In genomic region chr1:42957229-42957879, GRCh38 we compare ENCODE assay signal across 8 cellular contexts. TPM values are rescaled to one million over a fixed set of nuclear protein-coding genes. Genes with fewer than 3 reads are reported as not detected.
DNase-seq lines count a peak whose midpoint lies in the region; ATAC-seq, FAIRE-seq and TF ChIP-seq lines count a peak whose summit lies in the region.

No MANE protein-coding gene starts in this region.

- WGBS in H1 (ENCODE audit: extremely low coverage in 1 of 2, insufficient coverage in 1 of 2, insufficient read length in 1 of 2, insufficient replicate concordance in 2 of 2, low coverage in 1 of 2, low lambda C conversion rate in 2 of 2, missing lambda C conversion rate in 1 of 2), 2 experiments: 3% methylated on average over 20 of the region's 26 CpGs; no CpG with 5 or more reads in 1 of the 2 experiments

- peaks cover 65 to 88% of the 10 kb centered on the region in 2 experiments for H3K79me2 ChIP-seq in H1 (ENCODE audit: control insufficient read depth in 1 of 2, insufficient read depth in 2 of 2, low read length in 2 of 2)
- H3K79me2 ChIP-seq in neural progenitor cell (ENCODE audit: low read depth): peaks cover 86% of the 10 kb centered on the region

- H3K27ac ChIP-seq in H1 (ENCODE audit: low read depth, low read length): peak overlapping the region; percentile 87; the same call in 1 of the 2 replicates
- H3K27ac ChIP-seq in neural progenitor cell: no peak overlapping the region

- H3K36me3 Mint-ChIP-seq in Calu3 (ENCODE audit: insufficient read depth, unreplicated experiment): peaks cover 57% of the 10 kb centered on the region
- peaks cover 27% of the 10 kb centered on the region for H3K36me3 Mint-ChIP-seq in neural progenitor cell

- H3K9me3 ChIP-seq in NT2/D1 (ENCODE audit: insufficient read depth, low read length): no peaks in the 10 kb centered on the region
- H3K9me3 ChIP-seq in H1 (ENCODE audit: insufficient read depth in 2 of 2, low read depth in 1 of 2, low read length in 1 of 2): no peaks in the 10 kb centered on the region
- H3K9me3 ChIP-seq in neural progenitor cell (ENCODE audit: low read depth): no peaks in the 10 kb centered on the region

- H3K23ac ChIP-seq in H1 (ENCODE audit: insufficient read length): no peak overlapping the region

- no peak overlapping the region for H3K4ac ChIP-seq in H1 (replicated peaks; ENCODE audit: insufficient read length, low read depth, low read length)

- peaks cover 43% of the 10 kb centered on the region for H3K4me1 Mint-ChIP-seq in Calu3 (ENCODE audit: low read depth, unreplicated experiment)
- H3K4me1 Mint-ChIP-seq in neural progenitor cell: peaks cover 68% of the 10 kb centered on the region

- no TSS peak for BruUV-seq in Calu3 (replicated peaks; lab: Mats Ljungman, UMichigan)

- POLR2A ChIA-PET in H1 (lab: Charles Lee; ENCODE audit: partially characterized antibody): interaction anchor here (0.7 to 14.7 kb wide), 20 partner anchors 10 to 109 kb away, joined by 3 to 140 read pairs (median 4); no protein-coding TSS in a partner anchor

- CTCF ChIA-PET in Calu3 (lab: Charles Lee): interaction anchor here (1.3 kb wide), 2 partner anchors 10 to 116 kb away, joined by 4 read pairs; no protein-coding TSS in a partner anchor
- CTCF ChIA-PET in H1 (lab: Charles Lee; ENCODE audit: partially characterized antibody): interaction anchor here (1.1 to 2.0 kb wide), 8 partner anchors 10 to 116 kb away, joined by 3 to 7 read pairs (median 4); no protein-coding TSS in a partner anchor

- H3K9me3 Mint-ChIP-seq in Calu3 (ENCODE audit: low read depth, unreplicated experiment) (no peaks in the 10 kb centered on the region), neural progenitor cell (no peaks in the 10 kb centered on the region)

- H3K79me1 ChIP-seq in H1 (ENCODE audit: low read depth, low read length): peaks cover 17% of the 10 kb centered on the region

- H3K56ac ChIP-seq in H1 (replicated peaks; ENCODE audit: insufficient read length, low read depth, low read length): no peak overlapping the region

- H3K36me3 ChIP-seq in NT2/D1 (ENCODE audit: insufficient read depth, insufficient read length, low read length) (peaks cover 64% of the 10 kb centered on the region), H1 (ENCODE audit: control insufficient read depth in 2 of 4, insufficient read depth in 4 of 4, low read length in 3 of 4) (peaks cover 9 to 40% (median 12%) of the 10 kb centered on the region in 4 experiments; a peak in 7 of 8 replicates), neural progenitor cell (peaks cover 3% of the 10 kb centered on the region)

- TF ChIP-seq POLR2A in H1 (IDR thresholded peaks at IDR 0.05; ENCODE audit: control extremely low read depth in 1 of 2, low read depth in 2 of 2, low read length in 2 of 2): 0 out of 3 replicates have a peak, but pooled peaks of 1 of the 2 experiments have one; percentile 16

- peaks cover 4% of the 10 kb centered on the region; the same call in 1 of the 2 replicates for H3K23me2 ChIP-seq in H1 (ENCODE audit: low read depth, low read length)

- peaks cover 40 to 42% of the 10 kb centered on the region in 2 experiments for H4K20me1 ChIP-seq in H1 (replicated peaks in 1 of 2; ENCODE audit: control insufficient read depth in 1 of 2, insufficient read depth in 2 of 2, low read length in 2 of 2)
- peaks cover 63% of the 10 kb centered on the region for H4K20me1 ChIP-seq in neural progenitor cell (ENCODE audit: low read depth)

- no peak for FAIRE-seq in H1 (lab: Jason Lieb, UNC)

- no peaks in the 10 kb centered on the region for H3K27me3 Mint-ChIP-seq in Calu3 (ENCODE audit: unreplicated experiment)
- peaks cover 15% of the 10 kb centered on the region for H3K27me3 Mint-ChIP-seq in neural progenitor cell (ENCODE audit: insufficient read depth, low read depth)

- H3K4me1 ChIP-seq in NT2/D1 (ENCODE audit: insufficient read depth, insufficient read length) (peaks cover 47% of the 10 kb centered on the region), H1 (replicated peaks in 1 of 4; ENCODE audit: control insufficient read depth in 3 of 4, insufficient read depth in 4 of 4, low read length in 3 of 4) (peaks cover 6 to 51% (median 36%) of the 10 kb centered on the region in 4 experiments), neural progenitor cell (peaks cover 60% of the 10 kb centered on the region)

- DNase-seq in Calu3 (no peak), NT2/D1 (ENCODE audit: low read depth, low spot score) (no peak), H1 (ENCODE audit: low read depth in 1 of 2, low spot score in 2 of 2) (no peak), neural progenitor cell (ENCODE audit: low spot score) (no peak), DMS 273 treated with DMSO at 0.1 percent for 48 hours (lab: John Stamatoyannopoulos, UW) (no peak)

- H4K91ac ChIP-seq in H1 (replicated peaks; ENCODE audit: insufficient read length, low read length): no peak overlapping the region

- H3K9ac ChIP-seq in NT2/D1 (ENCODE audit: insufficient read length, low read depth) (peak overlapping the region; percentile 98), H1 (replicated peaks in 1 of 4; ENCODE audit: extremely low read depth in 1 of 4, low read depth in 3 of 4, low read length in 3 of 4) (peak overlapping the region; percentile 88 to 97 (median 90)), neural progenitor cell (peak overlapping the region; percentile 82)

- H3K27me3 ChIP-seq in NT2/D1 (ENCODE audit: insufficient read depth, insufficient read length): no peaks in the 10 kb centered on the region
- H3K27me3 ChIP-seq in H1 (replicated peaks in 1 of 4; ENCODE audit: control insufficient read depth in 3 of 4, extremely low read depth in 1 of 4, insufficient read depth in 3 of 4, low read length in 3 of 4): no peaks in the 10 kb centered on the region
- H3K27me3 ChIP-seq in neural progenitor cell: no peaks in the 10 kb centered on the region

- no peak overlapping the region for H2BK120ac ChIP-seq in H1 (replicated peaks; ENCODE audit: low read depth, low read length)

- H2BK5ac ChIP-seq in H1 (ENCODE audit: low read depth, low read length): peak overlapping the region; percentile 67; the same call in 1 of the 2 replicates

- H4K5ac ChIP-seq in H1 (ENCODE audit: insufficient read length, low read depth, low read length): no peak overlapping the region

- no peak overlapping the region; the same call in 1 of the 2 replicates for H2BK12ac ChIP-seq in H1 (ENCODE audit: low read depth, low read length)

- ATAC-seq in HG03342 (IDR thresholded peaks at IDR 0.05; ENCODE audit: unreplicated experiment) (no peak), HG02970 (IDR thresholded peaks at IDR 0.05; ENCODE audit: low FRiP score, unreplicated experiment) (no peak), GM19467 (IDR thresholded peaks at IDR 0.05; ENCODE audit: unreplicated experiment) (no peak)

- intact Hi-C loops in Calu3 (cut with micrococcal nuclease; ENCODE audit: unreplicated experiment): loop anchor here (2.0 to 5.0 kb wide), 2 partner anchors 15 to 35 kb away; no protein-coding TSS in a partner anchor

- H2BK15ac ChIP-seq in H1 (ENCODE audit: low read length): no peak overlapping the region

- no peak for TF ChIP-seq EP300 in H1 (IDR thresholded peaks at IDR 0.05; ENCODE audit: borderline replicate concordance in 1 of 2, low read depth in 2 of 2, low read length in 2 of 2)

- H3K27ac Mint-ChIP-seq in Calu3 (ENCODE audit: unreplicated experiment) (peak overlapping the region; percentile 92), neural progenitor cell (peak overlapping the region; percentile 88)

- TF ChIP-seq CTCF in Calu3 (IDR thresholded peaks at IDR 0.05; ENCODE audit: unreplicated experiment) (no peak), H1 (IDR thresholded peaks at IDR 0.05; ENCODE audit: control extremely low read depth in 1 of 3, insufficient read depth in 1 of 3, low read depth in 1 of 3, low read length in 3 of 3) (no peak), neural progenitor cell (IDR thresholded peaks at IDR 0.05) (no peak)

- no peak for TF ChIP-seq RAD21 in H1 (IDR thresholded peaks at IDR 0.05 in 1 of 2, conservative IDR thresholded peaks at IDR 0.05 in 1 of 2; ENCODE audit: low read depth in 2 of 2, low read length in 2 of 2)

- peak overlapping the region; percentile 16; the same call in 1 of the 2 replicates for H4K8ac ChIP-seq in H1 (ENCODE audit: extremely low read depth, insufficient read depth, low read length)

- no peak overlapping the region for H2BK20ac ChIP-seq in H1 (ENCODE audit: low read length)

- H3K4me2 ChIP-seq in H1 (ENCODE audit: insufficient read depth in 1 of 2, low read depth in 2 of 2, low read length in 2 of 2) (peak overlapping the region; percentile 71 to 81), neural progenitor cell (peak overlapping the region; percentile 100)

- H2AFZ ChIP-seq in H1 (ENCODE audit: low read length): no peak overlapping the region
- no peak overlapping the region for H2AFZ ChIP-seq in neural progenitor cell (replicated peaks)

- H3K4me3 ChIP-seq in NT2/D1 (ENCODE audit: insufficient read length, low read depth) (peak overlapping the region; percentile 99), H1 (ENCODE audit: extremely low read depth in 1 of 4, insufficient read depth in 2 of 4, low read depth in 3 of 4, low read length in 4 of 4) (peak overlapping the region; percentile 69 to 92 (median 91)), neural progenitor cell (peak overlapping the region; percentile 100)

- peaks cover 13% of the 10 kb centered on the region for H3F3A ChIP-seq in neural progenitor cell (ENCODE audit: low read depth)

- H3K4me3 Mint-ChIP-seq in Calu3 (ENCODE audit: low read depth, unreplicated experiment) (peak overlapping the region; percentile 91), neural progenitor cell (peak overlapping the region; percentile 98)

- H3K18ac ChIP-seq in H1 (ENCODE audit: extremely low read depth, low read length): peak overlapping the region; percentile 66

- H2AK5ac ChIP-seq in H1 (ENCODE audit: low read depth, low read length): no peak overlapping the region

- H3K14ac ChIP-seq in H1 (ENCODE audit: insufficient read length): no peak overlapping the region

TF ChIP-seq in H1, 55 proteins besides CTCF, POLR2A, EP300 and RAD21 (continues in another document):
- TF ChIP-seq SIN3A (conservative IDR thresholded peaks at IDR 0.05 in 1 of 2, IDR thresholded peaks at IDR 0.05 in 1 of 2; ENCODE audit: low read depth in 1 of 2, low read length in 2 of 2): 0 out of 4 replicates have a peak, but pooled peaks of 1 of the 2 experiments have one; percentile 22
- TF ChIP-seq NRF1 (IDR thresholded peaks at IDR 0.05; ENCODE audit: low read depth, low read length): no peak

RNA-seq across cellular contexts. Expression of gene SLC2A1, which starts 1.3 kb away (rescaled TPM):
- 163 and 183 TPM in 2 replicates for total RNA-seq in Calu3 (2022)
- total RNA-seq in H1 (2021; fragmentation: NEBNext Ultra II Directional; extraction: Animal tissue kit (Norgen Biotek cat#: 25700)): 230 and 239 TPM in 2 replicates
- polyA plus RNA-seq in H1 (2011; rRNA removed): 308 and 434 TPM in 2 replicates
- polyA plus RNA-seq in H1 (2011; cell fraction: cytosol; rRNA removed): 236 TPM
- polyA plus RNA-seq in H1 (2011; cell fraction: nucleus; rRNA removed): 357 TPM
- 162 to 242 TPM (median 209 TPM) in 4 replicates for polyA plus RNA-seq in H1 (2012, experiment 1 of 2)
- 247 TPM for polyA plus RNA-seq in H1 (2012, experiment 2 of 2)
- polyA plus RNA-seq in H1 (2013, experiment 1 of 2): 529 TPM
- 510 TPM for polyA plus RNA-seq in H1 (2013, experiment 2 of 2)
- 208 and 234 TPM in 2 replicates for polyA minus RNA-seq in H1 (2011; rRNA and poly(A)+ RNA removed)
- 142 TPM for polyA minus RNA-seq in H1 (2011; cell fraction: cytosol; rRNA and poly(A)+ RNA removed)
- polyA minus RNA-seq in H1 (2011; cell fraction: nucleus; rRNA and poly(A)+ RNA removed): 197 TPM
- total RNA-seq in neural progenitor cell (ENCODE audit: low replicate concordance): 303 and 720 TPM in 2 replicates
